13 cellular contexts compared by ENCODE assay signal in the genomic region with DNA sequence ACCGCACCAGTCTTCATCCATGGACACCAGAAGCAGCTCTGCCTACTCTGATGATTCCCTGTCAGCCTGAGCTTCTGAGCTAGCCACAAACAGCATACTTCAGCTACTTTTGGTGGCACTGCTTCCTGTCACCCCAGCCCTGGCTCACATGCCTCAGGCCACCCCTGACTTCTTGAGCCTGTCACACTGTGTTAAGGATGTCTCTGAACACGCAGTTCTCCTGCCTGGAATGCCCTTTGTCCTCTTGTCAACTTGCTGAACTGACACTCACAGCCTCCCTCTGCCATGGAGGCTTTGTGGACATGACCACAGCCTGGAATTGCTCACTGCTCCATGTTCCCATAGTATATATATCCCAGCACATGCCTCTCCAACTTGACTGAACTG. TPM values are rescaled to one million over a fixed set of nuclear protein-coding genes. Genes with fewer than 3 reads are reported as not detected.
DNase-seq lines count a peak whose midpoint lies in the region; ATAC-seq and TF ChIP-seq lines count a peak whose summit lies in the region.
"Had no signal": no experiment of that assay in that cellular context is flagged by ENCODE, and none has a peak within 500 bp of the region (broad histone marks: within the 10 kb centered on the region; RNA-seq: fewer than 3 reads in every experiment).

No MANE protein-coding gene starts in this region.

- peak overlapping the region; percentile 39; the same call in 1 of the 2 replicates for H3K27ac ChIP-seq in DND-41 (ENCODE audit: low read length)
- H3K27ac ChIP-seq: vagina had no signal

- TF ChIP-seq CTCF in DND-41 (IDR thresholded peaks at IDR 0.05; ENCODE audit: borderline replicate concordance, extremely low read depth, low read length, poor library complexity, severe bottlenecking) (no peak), progenitor cell of endocrine pancreas (IDR thresholded peaks at IDR 0.05; ENCODE audit: unreplicated experiment) (no peak)

- H3K4me1 Mint-ChIP-seq in T-helper 17 cell (peaks cover 61% of the 10 kb centered on the region), progenitor cell of endocrine pancreas (ENCODE audit: low read depth) (peaks cover 52% of the 10 kb centered on the region)

- no peak overlapping the region for H2AFZ ChIP-seq in DND-41 (ENCODE audit: low read depth, low read length)

- ATAC-seq in DND-41 (ENCODE audit: insufficient read depth, low read depth) (peak; percentile 39; the same call in 2 of the 3 replicates), T-helper 17 cell (no peak), left ventricle myocardium superior (peak; percentile 77), GM21619 (IDR thresholded peaks at IDR 0.05; ENCODE audit: unreplicated experiment) (no peak), HG02970 (IDR thresholded peaks at IDR 0.05; ENCODE audit: low FRiP score, unreplicated experiment) (no peak)

- H3K4me3 Mint-ChIP-seq in T-helper 17 cell (no peak overlapping the region), progenitor cell of endocrine pancreas (ENCODE audit: low read depth) (no peak overlapping the region)

- peaks cover 100% of the 10 kb centered on the region for H3K79me2 ChIP-seq in DND-41 (ENCODE audit: insufficient read depth, low read length)

- no peaks in the 10 kb centered on the region for H3K9me3 ChIP-seq in DND-41 (ENCODE audit: insufficient read depth, low read length, severe bottlenecking)
- H3K9me3 ChIP-seq in T-helper 17 cell (ENCODE audit: control insufficient read depth, low read length, poor library complexity, severe bottlenecking), result no peaks in the 10 kb centered on the region
- H3K9me3 ChIP-seq: vagina had no signal

- intact Hi-C loops in left ventricle myocardium superior (cut with micrococcal nuclease), result no loop called here

- H4K20me1 ChIP-seq in DND-41 (ENCODE audit: insufficient read depth, low read length), result peaks cover 98% of the 10 kb centered on the region

- H3K4me1 ChIP-seq in DND-41 (ENCODE audit: insufficient read depth, low read length), result peaks cover 83% of the 10 kb centered on the region

- no peaks in the 10 kb centered on the region for H3K27me3 ChIP-seq in DND-41 (ENCODE audit: insufficient read depth, low read length, poor library complexity)
- H3K27me3 ChIP-seq: vagina had no signal

- no peak for DNase-seq in DND-41
- no peak for DNase-seq in T-helper 17 cell
- peak; percentile 51 for DNase-seq in left ventricle myocardium superior
- DNase-seq in progenitor cell of endocrine pancreas (ENCODE audit: low spot score, unreplicated experiment), result no peak
- no peak for DNase-seq in NCI-H2227 treated with DMSO at 0.1 percent for 48 hours (lab: John Stamatoyannopoulos, UW)
- no peak for DNase-seq in NCI-H226
- DNase-seq: activated T-cell treated with anti-CD3 and anti-CD28 coated beads, Interleukin-2, amount 50 U/mL, for 1 hour; effector memory CD4-positive, alpha-beta T cell; kidney; NCI-H345 had no signal

- H3K36me3 ChIP-seq in DND-41 (ENCODE audit: insufficient read depth, low read length), result peaks cover 99% of the 10 kb centered on the region

- no peaks in the 10 kb centered on the region for H3K9me3 Mint-ChIP-seq in progenitor cell of endocrine pancreas (ENCODE audit: low read depth)

- no peak overlapping the region for H3K4me3 ChIP-seq in DND-41 (ENCODE audit: low read depth in 1 of 2, low read length in 2 of 2)
- H3K4me3 ChIP-seq: vagina had no signal

- H3K27me3 Mint-ChIP-seq in T-helper 17 cell (no peaks in the 10 kb centered on the region), progenitor cell of endocrine pancreas (no peaks in the 10 kb centered on the region)

- peak overlapping the region; percentile 85 for H3K27ac Mint-ChIP-seq in T-helper 17 cell
- H3K27ac Mint-ChIP-seq in progenitor cell of endocrine pancreas, result peak overlapping the region; percentile 12

- no peak overlapping the region for H3K9ac ChIP-seq in DND-41 (ENCODE audit: low read depth, low read length)

- H3K36me3 Mint-ChIP-seq in T-helper 17 cell (ENCODE audit: low read depth), result peaks cover 2% of the 10 kb centered on the region
- H3K36me3 Mint-ChIP-seq in progenitor cell of endocrine pancreas (ENCODE audit: insufficient read depth), result peaks cover 9% of the 10 kb centered on the region

- H3K4me2 ChIP-seq in DND-41 (ENCODE audit: insufficient read depth, low read length), result peak overlapping the region; percentile 18; the same call in 1 of the 2 replicates

RNA-seq across cellular contexts. Expression of gene MACROH2A1, which starts 7.2 kb away (rescaled TPM):
- total RNA-seq in T-helper 17 cell (100 to 1,000 TPM; 124 to 141 TPM), left ventricle myocardium superior (119 TPM), progenitor cell of endocrine pancreas (311 and 319 TPM in 2 replicates)

RNA-seq across cellular contexts. Expression of gene DCANP1, which starts 55.3 kb away (rescaled TPM):
- total RNA-seq in T-helper 17 cell, result under 1 TPM in 1 of 2 donors, not detected in 1; 0.16 TPM
- not detected for total RNA-seq in left ventricle myocardium superior
- not detected in 2 replicates for total RNA-seq in progenitor cell of endocrine pancreas
- total RNA-seq: kidney, vagina had no signal

Comparison
In these comparisons a context has a peak if more than half of its experiments do, and no peak if none do; other contexts are left out.
1. ATAC-seq: peak in DND-41 (single experiment) and left ventricle myocardium superior (single experiment); none in T-helper 17 cell (single experiment), GM21619 (single experiment) and HG02970 (single experiment).